36 cellular contexts compared by ENCODE assay signal in the genomic region with DNA sequence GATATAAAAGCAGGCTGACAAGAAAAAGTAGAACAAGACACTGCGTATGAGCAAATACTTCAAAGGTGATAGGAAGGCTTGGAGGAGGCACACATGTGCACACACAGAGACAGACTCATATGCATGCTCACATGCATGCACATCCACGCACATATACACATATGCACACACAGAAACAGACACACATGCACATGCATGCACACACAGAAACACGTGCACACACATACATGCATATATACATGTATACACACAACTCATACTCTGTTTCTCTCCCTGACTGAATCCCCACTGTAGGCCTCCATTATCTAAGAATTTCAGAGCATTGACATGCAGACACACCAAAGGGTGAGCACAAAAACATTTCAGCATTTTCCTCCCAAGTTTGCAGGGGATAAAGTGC. TPM values are rescaled to one million over a fixed set of nuclear protein-coding genes. Genes with fewer than 3 reads are reported as not detected.
"Had no signal": no experiment of that assay in that cellular context is flagged by ENCODE, and none has a peak within 500 bp of the region (broad histone marks: within the 10 kb centered on the region; RNA-seq: fewer than 3 reads in every experiment).

No MANE protein-coding gene starts in this region.

- H2AFZ ChIP-seq: neural progenitor cell, parathyroid adenoma had no signal

- H3K9ac ChIP-seq: neural progenitor cell, parathyroid adenoma had no signal

- DNase-seq: naive thymus-derived CD4-positive, alpha-beta T cell; occipital lobe; ovary; posterior cingulate gyrus; psoas muscle; right cardiac atrium; spleen; stimulated activated CD4-positive, alpha-beta T cell treated with anti-CD3 and anti-CD28 coated beads, Interleukin-12 subunit alpha, Interleukin-12 subunit beta, amount 100 ng/mL, for 4 hours; stimulated activated CD4-positive, alpha-beta T cell treated with anti-CD3 and anti-CD28 coated beads, Interleukin-1b, Interleukin-23, amount 100 ng/mL, for 48 hours; stimulated activated CD4-positive, alpha-beta T cell treated with anti-CD3 and anti-CD28 coated beads, Interleukin-4, amount 100 ng/mL, for 1 hour; stimulated activated CD4-positive, alpha-beta T cell treated with anti-CD3 and anti-CD28 coated beads, Interleukin-4, amount 100 ng/mL, for 4 hours; stimulated activated CD8-positive, alpha-beta memory T cell treated with anti-CD3 and anti-CD28 coated beads, Interleukin-4, amount 100 ng/mL, for 48 hours; stimulated activated naive B cell treated with anti-CD40 and anti-IgM and Interleukin-4, amounts not matched to agents 10 μg/mL and 1 μg/mL and 100 μg/mL, for 72 hours; stimulated activated naive CD4-positive, alpha-beta T cell treated with Interleukin-2 at 50 U/mL for 16 hours; stomach; thyroid gland; trophoblast cell; upper lobe of left lung had no signal

- H3K36me3 Mint-ChIP-seq: naive thymus-derived CD4-positive, alpha-beta T cell; neural progenitor cell; stimulated activated naive B cell treated with anti-CD40 and anti-IgM and Interleukin-4, amounts not matched to agents 10 μg/mL and 1 μg/mL and 100 μg/mL, for 72 hours had no signal

- H3K4me3 Mint-ChIP-seq: naive thymus-derived CD4-positive, alpha-beta T cell; nephron; neural progenitor cell; stimulated activated naive B cell treated with anti-CD40 and anti-IgM and Interleukin-4, amounts not matched to agents 10 μg/mL and 1 μg/mL and 100 μg/mL, for 72 hours; stimulated activated naive CD8-positive, alpha-beta T cell treated with anti-CD3 and anti-CD28 coated beads, Interleukin-15, Interleukin-2, amounts not matched to agents 100 ng/mL and 50 ng/mL, for 24 hours had no signal

- H3K4me3 ChIP-seq: neural progenitor cell, ovary, psoas muscle, skin epidermis, smooth muscle cell, spleen, stomach, thoracic aorta, thyroid gland, tibial nerve, upper lobe of left lung, vagina had no signal

- H3K27ac Mint-ChIP-seq: naive thymus-derived CD4-positive, alpha-beta T cell; nephron; neural progenitor cell; progenitor cell of endocrine pancreas; stimulated activated naive B cell treated with anti-CD40 and anti-IgM and Interleukin-4, amounts not matched to agents 10 μg/mL and 1 μg/mL and 100 μg/mL, for 72 hours; stimulated activated naive CD8-positive, alpha-beta T cell treated with anti-CD3 and anti-CD28 coated beads, Interleukin-15, Interleukin-2, amounts not matched to agents 100 ng/mL and 50 ng/mL, for 24 hours had no signal

- H3K27me3 ChIP-seq: neural progenitor cell, ovary, spleen, stomach, thyroid gland, tibial nerve, upper lobe of left lung, vagina had no signal

- H3K9me3 Mint-ChIP-seq: nephron; neural progenitor cell; stimulated activated naive CD8-positive, alpha-beta T cell treated with anti-CD3 and anti-CD28 coated beads, Interleukin-15, Interleukin-2, amounts not matched to agents 100 ng/mL and 50 ng/mL, for 24 hours had no signal

- H3K36me3 ChIP-seq: neural progenitor cell, ovary, spleen, stomach, thoracic aorta, thyroid gland, tibial nerve, upper lobe of left lung, vagina had no signal

- H3K27ac ChIP-seq: neural progenitor cell, ovary, parathyroid adenoma, psoas muscle, skin epidermis, spleen, stomach, thoracic aorta, thyroid gland, tibial nerve, upper lobe of left lung, vagina had no signal

- H3K27me3 Mint-ChIP-seq: progenitor cell of endocrine pancreas; stimulated activated naive CD8-positive, alpha-beta T cell treated with anti-CD3 and anti-CD28 coated beads, Interleukin-15, Interleukin-2, amounts not matched to agents 100 ng/mL and 50 ng/mL, for 24 hours had no signal

- H3K4me2 ChIP-seq: neural progenitor cell, smooth muscle cell had no signal

- H3K4me1 ChIP-seq: parathyroid adenoma, spleen, stomach, thyroid gland, tibial nerve, vagina had no signal

- H3K79me2 ChIP-seq: parathyroid adenoma had no signal

- H3K4me1 Mint-ChIP-seq: naive thymus-derived CD4-positive, alpha-beta T cell; nephron; stimulated activated naive B cell treated with anti-CD40 and anti-IgM and Interleukin-4, amounts not matched to agents 10 μg/mL and 1 μg/mL and 100 μg/mL, for 72 hours had no signal

- ATAC-seq: naive thymus-derived CD4-positive, alpha-beta T cell; psoas muscle; right cardiac atrium; sciatic nerve; stimulated activated naive B cell treated with anti-CD40 and anti-IgM and Interleukin-4, amounts not matched to agents 10 μg/mL and 1 μg/mL and 100 μg/mL, for 72 hours had no signal

- FAIRE-seq: urothelium cell line had no signal

- H3K9me3 ChIP-seq: ovary, psoas muscle, spleen, stomach, thoracic aorta, thyroid gland, tibial nerve, upper lobe of left lung, vagina had no signal

RNA-seq across cellular contexts. Expression of a gene that starts 43.7 kb away (rescaled TPM):
- total RNA-seq: naive thymus-derived CD4-positive, alpha-beta T cell; occipital lobe; osteoblast; progenitor cell of endocrine pancreas; renal cortical epithelial cell; sciatic nerve; smooth muscle cell; spleen; subcutaneous adipose tissue; temporal lobe; thoracic aorta; thyroid gland; tibial nerve; upper lobe of left lung; ureter; vagina had no signal
- polyA plus RNA-seq: naive thymus-derived CD4-positive, alpha-beta T cell; neural cell; ovary; smooth muscle cell; spleen; stomach had no signal
